1 cellular context compared by ENCODE assay signal in genomic region chr1:205669341-205670142, GRCh38.
TF ChIP-seq lines count a peak whose summit lies in the region.

No MANE protein-coding gene starts in this region.

TF ChIP-seq in HCT116, 20 proteins besides CTCF, POLR2A, EP300 and RAD21 (continued from another document):
- TF ChIP-seq REST (IDR thresholded peaks at IDR 0.05; ENCODE audit: low read depth) (no peak), ATF3 (IDR thresholded peaks at IDR 0.05) (no peak)
